8 cellular contexts compared by ENCODE assay signal in genomic region chr22:19941365-19942070, GRCh38. TPM values are rescaled to one million over a fixed set of nuclear protein-coding genes. Genes with fewer than 3 reads are reported as not detected.
DNase-seq lines count a peak whose midpoint lies in the region; TF ChIP-seq lines count a peak whose summit lies in the region.

Gene COMT, plus strand, starts transcription at chr22:19941772. Its CDS starts 20,755 bp downstream, at chr22:19962527.
Gene TXNRD2, minus strand, starts transcription at chr22:19941818. Its CDS starts 15 bp downstream, at chr22:19941803.

- H3K4me2 ChIP-seq in Karpas-422 (ENCODE audit: low read depth, low read length, poor library complexity, severe bottlenecking): peak within 1 kb of the TSS; percentile 96

- H3K9me3 ChIP-seq in Karpas-422 (ENCODE audit: low read length) (no peaks in the 10 kb centered on the region), breast epithelium (no peaks in the 10 kb centered on the region)

- peak within 1 kb of the TSS; percentile 88 for H3K27ac ChIP-seq in Karpas-422 (ENCODE audit: low read length)
- peak within 1 kb of the TSS; percentile 94 to 98 for H3K27ac ChIP-seq in breast epithelium

- H3K4me1 ChIP-seq in Karpas-422 (ENCODE audit: low read length) (peaks cover 29% of the 10 kb centered on the region), breast epithelium (peaks cover 0 to 11% of the 10 kb centered on the region in 2 donors)

- peaks cover 57% of the 10 kb centered on the region for H3K79me2 ChIP-seq in Karpas-422 (ENCODE audit: low read length)

- peak within 1 kb of the TSS; percentile 100 for H3K9ac ChIP-seq in Karpas-422 (ENCODE audit: low read length)

- peak within 1 kb of the TSS; percentile 64 for H2AFZ ChIP-seq in Karpas-422 (ENCODE audit: low read length)

- H3K36me3 ChIP-seq in Karpas-422 (ENCODE audit: insufficient read depth, low read length) (0 out of 2 replicates have a peak, but pooled peaks cover 5% of the 10 kb centered on the region), breast epithelium (no peaks in the 10 kb centered on the region)

- H3K4me3 ChIP-seq in Karpas-422 (ENCODE audit: low read length) (peak within 1 kb of the TSS; percentile 94), WI38 (ENCODE audit: low read depth, low read length) (peak within 1 kb of the TSS; percentile 64), breast epithelium (peak within 1 kb of the TSS; percentile 86 to 93 (median 88))

- H3K27me3 ChIP-seq in Karpas-422 (ENCODE audit: low read length) (no peaks in the 10 kb centered on the region), breast epithelium (no peaks in the 10 kb centered on the region)

- no peak for TF ChIP-seq CTCF in WI38 (IDR thresholded peaks at IDR 0.05; ENCODE audit: low read depth, low read length)
- TF ChIP-seq CTCF in breast epithelium (IDR thresholded peaks at IDR 0.05): no peak

- intact Hi-C loops in breast epithelium (cut with DNase I; ENCODE audit: low total_unique reads): no loop called here

- H4K20me1 ChIP-seq in Karpas-422 (ENCODE audit: insufficient read depth, low read depth, low read length): no peaks in the 10 kb centered on the region

- H3K9me2 ChIP-seq in Karpas-422 (replicated peaks; ENCODE audit: insufficient read depth, low read length): no peaks in the 10 kb centered on the region

- peak; percentile 32 for TF ChIP-seq POLR2A in breast epithelium (IDR thresholded peaks at IDR 0.05)

- peak; percentile 38 for DNase-seq in SIG-M5 treated with dmso at 0.1 percent for 504 hours (lab: John Stamatoyannopoulos, UW; ENCODE audit: unreplicated experiment)
- no peak for DNase-seq in SIG-M5 (lab: John Stamatoyannopoulos, UW)
- peak; percentile 94 for DNase-seq in Karpas-422
- peak; percentile 52 to 71 for DNase-seq in breast epithelium (ENCODE audit: low spot score in 2 of 2)
- peak; percentile 65 for DNase-seq in inferior parietal cortex (ENCODE audit: extremely low spot score)
- DNase-seq in stimulated activated CD4-positive, alpha-beta T cell treated with anti-CD3 and anti-CD28 coated beads, Interleukin-12 subunit alpha, Interleukin-12 subunit beta, amount 100 ng/mL, for 4 hours: peak; percentile 69
- no peak for DNase-seq in ecto neural progenitor cell (ENCODE audit: low spot score)

RNA-seq across cellular contexts. Expression of gene COMT, which starts in this region (rescaled TPM):
- total RNA-seq in Karpas-422 (2014; rRNA removed; shearing (Covaris generic); ENCODE audit: low replicate concordance): 72.0 and 181 TPM in 2 replicates
- total RNA-seq in breast epithelium: 100 to 1,000 TPM; 136 to 198 (median 196) TPM

RNA-seq across cellular contexts. Expression of gene TXNRD2, which starts in this region (rescaled TPM):
- 7.0 and 20.7 TPM in 2 replicates for total RNA-seq in Karpas-422 (2014; rRNA removed; shearing (Covaris generic); ENCODE audit: low replicate concordance)
- 10 to 100 TPM; 13.8 to 22.8 (median 20.6) TPM for total RNA-seq in breast epithelium

Comparison
In these comparisons a context has a peak if more than half of its experiments do, and no peak if none do; other contexts are left out.
1. DNase-seq: peak in SIG-M5 treated with dmso at 0.1 percent for 504 hours (single experiment), Karpas-422 (single experiment), breast epithelium (2 of 2), inferior parietal cortex (single experiment) and stimulated activated CD4-positive, alpha-beta T cell treated with anti-CD3 and anti-CD28 coated beads, Interleukin-12 subunit alpha, Interleukin-12 subunit beta, amount 100 ng/mL, for 4 hours (single experiment); none in SIG-M5 (single experiment) and ecto neural progenitor cell (single experiment).
2. Peak in every context shown above with its lines, with median percentiles within 50 percentile points of each other: H3K4me3 ChIP-seq.